9 cellular contexts compared by ENCODE assay signal in genomic region chr2:141930803-141931202, GRCh38.
"Had no signal": no experiment of that assay in that cellular context is flagged by ENCODE, and none has a peak within 500 bp of the region (broad histone marks: within the 10 kb centered on the region; RNA-seq: fewer than 3 reads in every experiment).

No MANE protein-coding gene starts in this region.

- H3K27me3 Mint-ChIP-seq: IgD-negative memory B cell had no signal

- H3K4me3 ChIP-seq: K562 had no signal

- FAIRE-seq: HepG2, HTR-8/SVneo, K562 had no signal

- H3K27ac Mint-ChIP-seq: IgD-negative memory B cell had no signal

- DNase-seq: IMR-90, KBM-7, KG1 had no signal

- H3K4me3 Mint-ChIP-seq: IgD-negative memory B cell had no signal

- H3K9ac ChIP-seq: KMS-11 had no signal

- ATAC-seq: HepG2, K562 had no signal

- H3K36me3 Mint-ChIP-seq: IgD-negative memory B cell had no signal

- H3K27ac ChIP-seq: HL-60, KMS-11 had no signal

- H3K9me3 Mint-ChIP-seq: IgD-negative memory B cell had no signal

- H3K4me1 Mint-ChIP-seq: IgD-negative memory B cell had no signal

- H3K4me2 ChIP-seq: KMS-11 had no signal
